In the genomic region with DNA sequence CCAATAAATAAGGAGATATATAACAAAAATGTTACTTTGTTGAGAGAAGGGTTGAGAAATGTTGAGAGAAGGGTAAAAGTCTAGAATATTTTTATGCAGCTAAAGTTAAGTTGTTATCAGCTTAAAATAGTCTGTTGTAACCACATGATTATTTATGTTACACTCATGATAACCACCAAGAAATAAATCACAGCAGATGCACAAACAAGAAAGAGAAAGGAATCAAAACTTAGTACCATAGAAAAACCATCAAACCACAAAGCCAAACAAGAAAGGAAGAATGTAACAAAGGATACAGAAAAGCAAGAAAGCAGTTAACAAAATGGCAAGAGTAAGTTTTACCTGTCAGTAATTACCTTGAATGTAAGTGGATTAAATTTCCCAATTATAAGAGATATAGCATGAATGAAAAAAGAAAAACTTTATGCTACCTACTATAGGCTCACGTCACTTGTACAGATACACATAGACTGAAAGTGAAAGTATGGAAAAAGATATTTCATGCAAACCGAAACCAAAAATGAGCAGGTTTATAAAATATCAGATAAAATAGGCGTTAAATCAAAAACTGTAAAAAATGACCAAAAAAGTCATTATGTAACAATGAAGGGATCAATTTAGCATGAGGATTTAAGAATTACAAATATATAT, we compare ENCODE assay signal across 1 cellular context.
TF ChIP-seq lines count a peak whose summit lies in the region.

No MANE protein-coding gene starts in this region.

TF ChIP-seq in HepG2, 621 proteins besides CTCF, POLR2A, EP300 and RAD21:
- TF ChIP-seq MIXL1 (CRISPR knock-in tag; IDR thresholded peaks at IDR 0.05) (no peak), CREB1 (IDR thresholded peaks at IDR 0.05) (no peak), CREB1 (CRISPR knock-in tag; IDR thresholded peaks at IDR 0.05) (no peak), ZNF598 (CRISPR knock-in tag; IDR thresholded peaks at IDR 0.05; ENCODE audit: borderline replicate concordance) (no peak), RFXAP (CRISPR knock-in tag; IDR thresholded peaks at IDR 0.05; ENCODE audit: borderline replicate concordance) (no peak), ZNF256 (CRISPR knock-in tag; conservative IDR thresholded peaks at IDR 0.05) (no peak), CREM (IDR thresholded peaks at IDR 0.05) (no peak), CREM (CRISPR knock-in tag; IDR thresholded peaks at IDR 0.05) (no peak), FOXK1 (CRISPR knock-in tag; IDR thresholded peaks at IDR 0.05; ENCODE audit: borderline replicate concordance, low read depth) (no peak), ZNF781 (CRISPR knock-in tag; IDR thresholded peaks at IDR 0.05; ENCODE audit: borderline replicate concordance, not compliant biosample characterization) (no peak), BCL6 (CRISPR knock-in tag; IDR thresholded peaks at IDR 0.05) (no peak), EEA1 (CRISPR knock-in tag; IDR thresholded peaks at IDR 0.05; ENCODE audit: borderline replicate concordance) (no peak), MBNL3 (CRISPR knock-in tag; conservative IDR thresholded peaks at IDR 0.05) (no peak), ZNF614 (CRISPR knock-in tag; IDR thresholded peaks at IDR 0.05; ENCODE audit: borderline replicate concordance) (no peak), SIX4 (CRISPR knock-in tag; IDR thresholded peaks at IDR 0.05) (no peak), SAP130 (CRISPR knock-in tag; IDR thresholded peaks at IDR 0.05; ENCODE audit: low read depth) (no peak), TCF7 (IDR thresholded peaks at IDR 0.05; ENCODE audit: low read depth) (no peak), TMF1 (CRISPR knock-in tag; IDR thresholded peaks at IDR 0.05; ENCODE audit: low read depth) (no peak)
- TF ChIP-seq, protein P1, sequence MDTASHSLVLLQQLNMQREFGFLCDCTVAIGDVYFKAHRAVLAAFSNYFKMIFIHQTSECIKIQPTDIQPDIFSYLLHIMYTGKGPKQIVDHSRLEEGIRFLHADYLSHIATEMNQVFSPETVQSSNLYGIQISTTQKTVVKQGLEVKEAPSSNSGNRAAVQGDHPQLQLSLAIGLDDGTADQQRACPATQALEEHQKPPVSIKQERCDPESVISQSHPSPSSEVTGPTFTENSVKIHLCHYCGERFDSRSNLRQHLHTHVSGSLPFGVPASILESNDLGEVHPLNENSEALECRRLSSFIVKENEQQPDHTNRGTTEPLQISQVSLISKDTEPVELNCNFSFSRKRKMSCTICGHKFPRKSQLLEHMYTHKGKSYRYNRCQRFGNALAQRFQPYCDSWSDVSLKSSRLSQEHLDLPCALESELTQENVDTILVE (CRISPR knock-in tag; IDR thresholded peaks at IDR 0.05), result no peak
- TF ChIP-seq, protein P2, sequence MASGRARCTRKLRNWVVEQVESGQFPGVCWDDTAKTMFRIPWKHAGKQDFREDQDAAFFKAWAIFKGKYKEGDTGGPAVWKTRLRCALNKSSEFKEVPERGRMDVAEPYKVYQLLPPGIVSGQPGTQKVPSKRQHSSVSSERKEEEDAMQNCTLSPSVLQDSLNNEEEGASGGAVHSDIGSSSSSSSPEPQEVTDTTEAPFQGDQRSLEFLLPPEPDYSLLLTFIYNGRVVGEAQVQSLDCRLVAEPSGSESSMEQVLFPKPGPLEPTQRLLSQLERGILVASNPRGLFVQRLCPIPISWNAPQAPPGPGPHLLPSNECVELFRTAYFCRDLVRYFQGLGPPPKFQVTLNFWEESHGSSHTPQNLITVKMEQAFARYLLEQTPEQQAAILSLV (CRISPR knock-in tag; IDR thresholded peaks at IDR 0.05; ENCODE audit: borderline replicate concordance), result no peak
- TF ChIP-seq, protein P3, sequence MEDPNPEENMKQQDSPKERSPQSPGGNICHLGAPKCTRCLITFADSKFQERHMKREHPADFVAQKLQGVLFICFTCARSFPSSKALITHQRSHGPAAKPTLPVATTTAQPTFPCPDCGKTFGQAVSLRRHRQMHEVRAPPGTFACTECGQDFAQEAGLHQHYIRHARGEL (CRISPR knock-in tag; IDR thresholded peaks at IDR 0.05), result no peak
- TF ChIP-seq, protein P4, sequence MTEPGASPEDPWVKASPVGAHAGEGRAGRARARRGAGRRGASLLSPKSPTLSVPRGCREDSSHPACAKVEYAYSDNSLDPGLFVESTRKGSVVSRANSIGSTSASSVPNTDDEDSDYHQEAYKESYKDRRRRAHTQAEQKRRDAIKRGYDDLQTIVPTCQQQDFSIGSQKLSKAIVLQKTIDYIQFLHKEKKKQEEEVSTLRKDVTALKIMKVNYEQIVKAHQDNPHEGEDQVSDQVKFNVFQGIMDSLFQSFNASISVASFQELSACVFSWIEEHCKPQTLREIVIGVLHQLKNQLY (CRISPR knock-in tag; IDR thresholded peaks at IDR 0.05), result no peak
